17 cellular contexts compared by ENCODE assay signal in genomic region chr10:1662361-1663025, GRCh38.
DNase-seq lines count a peak whose midpoint lies in the region; ATAC-seq and TF ChIP-seq lines count a peak whose summit lies in the region.
"Had no signal": no experiment of that assay in that cellular context is flagged by ENCODE, and none has a peak within 500 bp of the region (broad histone marks: within the 10 kb centered on the region; RNA-seq: fewer than 3 reads in every experiment).

No MANE protein-coding gene starts in this region.

- POLR2A ChIA-PET in PC-3 (lab: Charles Lee; ENCODE audit: unreplicated experiment) = no interaction called here

- H3K18ac ChIP-seq in neuronal stem cell (ENCODE audit: low read length) = peak overlapping the region; percentile 33

- H3K4ac ChIP-seq in neuronal stem cell (ENCODE audit: low read length) = no peak overlapping the region

- no peak for DNase-seq in neuronal stem cell (ENCODE audit: low spot score)
- DNase-seq in HuH-7.5 (ENCODE audit: low spot score) = no peak
- DNase-seq in PC-3 = no peak
- DNase-seq in NCI-H82 treated with DMSO at 0.1 percent for 48 hours (lab: John Stamatoyannopoulos, UW; ENCODE audit: unreplicated experiment) = no peak
- no peak for DNase-seq in mucosa of gallbladder (ENCODE audit: low spot score)
- DNase-seq: activated CD4-positive, alpha-beta T cell treated with anti-CD3 and anti-CD28 coated beads for 48 hours; amniotic stem cell; colonic mucosa; IMR-90; mesenchymal stem cell; NCI-H1694 treated with DMSO at 0.1 percent for 48 hours; stimulated activated CD4-positive, alpha-beta T cell treated with anti-CD3 and anti-CD28 coated beads, Interleukin-12 subunit alpha, Interleukin-12 subunit beta, amount 100 ng/mL, for 4 hours had no signal

- H2AK5ac ChIP-seq in neuronal stem cell (ENCODE audit: low read depth, low read length) = peak overlapping the region; percentile 48

- no peak overlapping the region for H2BK120ac ChIP-seq in neuronal stem cell (ENCODE audit: low read depth, low read length)

- H4K20me1 ChIP-seq in PC-3 (ENCODE audit: low read length) = no peaks in the 10 kb centered on the region

- H4K8ac ChIP-seq in neuronal stem cell (ENCODE audit: low read depth, low read length) = no peak overlapping the region

- no peak overlapping the region for H2BK12ac ChIP-seq in neuronal stem cell (ENCODE audit: low read length)

- H3K23ac ChIP-seq in neuronal stem cell (ENCODE audit: low read depth, low read length, poor library complexity) = peak overlapping the region; percentile 67

- intact Hi-C loops in PC-3 (cut with micrococcal nuclease) = no loop called here

- H3K27me3 ChIP-seq in neuronal stem cell (ENCODE audit: control insufficient read depth in 3 of 3, insufficient read depth in 3 of 3, low read depth in 1 of 3, low read length in 3 of 3) (no peaks in the 10 kb centered on the region), PC-3 (ENCODE audit: low read length) (no peaks in the 10 kb centered on the region)
- H3K27me3 ChIP-seq: colonic mucosa, pancreas had no signal

- H3K4me3 ChIP-seq in neuronal stem cell (ENCODE audit: low read length in 2 of 2) (no peak overlapping the region), PC-3 (ENCODE audit: low read length) (no peak overlapping the region)
- H3K4me3 ChIP-seq: colonic mucosa, pancreas, tibial artery had no signal

- H2BK5ac ChIP-seq in neuronal stem cell (ENCODE audit: low read length) = no peak overlapping the region

- H4K91ac ChIP-seq in neuronal stem cell (ENCODE audit: low read depth, low read length, poor library complexity) = no peak overlapping the region

- no peaks in the 10 kb centered on the region for H3K36me3 ChIP-seq in neuronal stem cell (replicated peaks in 1 of 2; ENCODE audit: control insufficient read depth in 2 of 2, insufficient read depth in 2 of 2, low read length in 2 of 2)
- no peaks in the 10 kb centered on the region for H3K36me3 ChIP-seq in PC-3 (ENCODE audit: low read depth, low read length)
- H3K36me3 ChIP-seq: colonic mucosa, pancreas, tibial artery had no signal

- peaks cover 0 to 7% of the 10 kb centered on the region in 2 donors for H3K9me3 ChIP-seq in neuronal stem cell (replicated peaks in 1 of 2; ENCODE audit: control insufficient read depth in 2 of 2, insufficient read depth in 1 of 2, low read depth in 1 of 2, low read length in 2 of 2)
- no peaks in the 10 kb centered on the region for H3K9me3 ChIP-seq in PC-3 (ENCODE audit: low read length)
- H3K9me3 ChIP-seq: colonic mucosa, pancreas, tibial artery had no signal

- no peaks in the 10 kb centered on the region for H3F3A ChIP-seq in PC-3 (ENCODE audit: low read length, unreplicated experiment)

- no peaks in the 10 kb centered on the region for H3K9me2 ChIP-seq in PC-3 (replicated peaks; ENCODE audit: low read length)

- H3K14ac ChIP-seq in neuronal stem cell (ENCODE audit: low read length) = no peak overlapping the region

- ATAC-seq in GM18907 (IDR thresholded peaks at IDR 0.05; ENCODE audit: unreplicated experiment) = peak; percentile 47
- ATAC-seq in GM21723 (IDR thresholded peaks at IDR 0.05; ENCODE audit: unreplicated experiment) = peak; percentile 45
- peak; percentile 28 for ATAC-seq in HG03460 (IDR thresholded peaks at IDR 0.05; ENCODE audit: unreplicated experiment)
- ATAC-seq in PC-3 = no peak
- ATAC-seq: pancreas had no signal

- no TSS peak for BruUV-seq in PC-3 (replicated peaks; lab: Mats Ljungman, UMichigan)

- no peaks in the 10 kb centered on the region for H3K79me2 ChIP-seq in PC-3 (ENCODE audit: low read length)

- WGBS in neuronal stem cell (ENCODE audit: extremely low coverage in 2 of 2, insufficient read length in 2 of 2, insufficient replicate concordance in 1 of 2), 2 donors = no CpG with 5 or more reads among the region's 23 CpGs

- no peak for TF ChIP-seq CTCF in PC-3 (conservative IDR thresholded peaks at IDR 0.05; ENCODE audit: low read depth, low read length)

- H2BK15ac ChIP-seq in neuronal stem cell (ENCODE audit: low read length) = no peak overlapping the region

- CTCF ChIA-PET in PC-3 (lab: Charles Lee) = no interaction called here

- H3K9ac ChIP-seq in neuronal stem cell (ENCODE audit: low read depth, low read length, poor library complexity) = no peak overlapping the region
- H3K9ac ChIP-seq in PC-3 (ENCODE audit: low read length) = no peak overlapping the region

- H3K79me1 ChIP-seq in neuronal stem cell (ENCODE audit: low read depth, low read length) = peaks cover 2% of the 10 kb centered on the region

- H3K27ac ChIP-seq in neuronal stem cell (replicated peaks; ENCODE audit: low read length) (no peak overlapping the region), PC-3 (ENCODE audit: low read length) (no peak overlapping the region)
- H3K27ac ChIP-seq: colonic mucosa, pancreas, tibial artery had no signal

- H2AFZ ChIP-seq in neuronal stem cell (ENCODE audit: low read length) = no peak overlapping the region
- no peak overlapping the region for H2AFZ ChIP-seq in PC-3 (ENCODE audit: low read length)

- H3K4me2 ChIP-seq in neuronal stem cell (ENCODE audit: insufficient read depth, low read length, poor library complexity, severe bottlenecking) (no peak overlapping the region), PC-3 (ENCODE audit: low read length) (no peak overlapping the region)

- H3K4me1 ChIP-seq in neuronal stem cell (ENCODE audit: control insufficient read depth in 2 of 2, insufficient read depth in 1 of 2, low read depth in 1 of 2, low read length in 2 of 2) (peaks cover 0 to 11% of the 10 kb centered on the region in 2 donors), PC-3 (ENCODE audit: insufficient read depth, low read length) (no peaks in the 10 kb centered on the region)
- H3K4me1 ChIP-seq: colonic mucosa, pancreas, tibial artery had no signal
